In the genomic region with DNA sequence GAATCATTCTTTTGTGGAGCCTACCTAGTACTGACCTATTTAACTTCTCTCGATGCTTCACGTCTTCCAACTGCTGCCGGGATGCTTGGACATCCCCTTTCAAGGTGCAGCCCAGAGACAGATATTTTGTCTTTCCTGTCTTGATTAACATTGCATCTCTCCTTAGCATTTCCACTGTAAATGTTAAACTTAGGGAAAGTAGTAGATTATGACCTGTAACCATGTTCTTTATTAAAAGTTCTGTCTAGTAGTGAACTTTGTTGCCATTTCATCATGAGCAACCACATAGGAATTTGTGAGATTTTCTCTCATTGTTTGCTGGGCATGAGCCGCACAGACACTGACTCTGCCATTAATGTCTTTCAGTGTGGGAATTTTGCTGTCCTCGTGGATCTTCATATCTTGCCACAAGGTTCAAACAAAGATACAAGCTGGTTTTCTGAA, we compare ENCODE assay signal across 1 cellular context.
TF ChIP-seq lines count a peak whose summit lies in the region.

No MANE protein-coding gene starts in this region.

TF ChIP-seq in HepG2, 621 proteins besides CTCF, POLR2A, EP300 and RAD21 (continued from another document and continues in another):
- TF ChIP-seq, protein P1, sequence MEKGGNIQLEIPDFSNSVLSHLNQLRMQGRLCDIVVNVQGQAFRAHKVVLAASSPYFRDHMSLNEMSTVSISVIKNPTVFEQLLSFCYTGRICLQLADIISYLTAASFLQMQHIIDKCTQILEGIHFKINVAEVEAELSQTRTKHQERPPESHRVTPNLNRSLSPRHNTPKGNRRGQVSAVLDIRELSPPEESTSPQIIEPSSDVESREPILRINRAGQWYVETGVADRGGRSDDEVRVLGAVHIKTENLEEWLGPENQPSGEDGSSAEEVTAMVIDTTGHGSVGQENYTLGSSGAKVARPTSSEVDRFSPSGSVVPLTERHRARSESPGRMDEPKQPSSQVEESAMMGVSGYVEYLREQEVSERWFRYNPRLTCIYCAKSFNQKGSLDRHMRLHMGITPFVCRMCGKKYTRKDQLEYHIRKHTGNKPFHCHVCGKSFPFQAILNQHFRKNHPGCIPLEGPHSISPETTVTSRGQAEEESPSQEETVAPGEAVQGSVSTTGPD (CRISPR knock-in tag; IDR thresholded peaks at IDR 0.05): no peak
- TF ChIP-seq HDAC1 (CRISPR knock-in tag; IDR thresholded peaks at IDR 0.05): peak; percentile 43; the same call in 1 of the 2 replicates
- TF ChIP-seq ZMYM4 (CRISPR knock-in tag; IDR thresholded peaks at IDR 0.05): no peak
- TF ChIP-seq, protein P2, sequence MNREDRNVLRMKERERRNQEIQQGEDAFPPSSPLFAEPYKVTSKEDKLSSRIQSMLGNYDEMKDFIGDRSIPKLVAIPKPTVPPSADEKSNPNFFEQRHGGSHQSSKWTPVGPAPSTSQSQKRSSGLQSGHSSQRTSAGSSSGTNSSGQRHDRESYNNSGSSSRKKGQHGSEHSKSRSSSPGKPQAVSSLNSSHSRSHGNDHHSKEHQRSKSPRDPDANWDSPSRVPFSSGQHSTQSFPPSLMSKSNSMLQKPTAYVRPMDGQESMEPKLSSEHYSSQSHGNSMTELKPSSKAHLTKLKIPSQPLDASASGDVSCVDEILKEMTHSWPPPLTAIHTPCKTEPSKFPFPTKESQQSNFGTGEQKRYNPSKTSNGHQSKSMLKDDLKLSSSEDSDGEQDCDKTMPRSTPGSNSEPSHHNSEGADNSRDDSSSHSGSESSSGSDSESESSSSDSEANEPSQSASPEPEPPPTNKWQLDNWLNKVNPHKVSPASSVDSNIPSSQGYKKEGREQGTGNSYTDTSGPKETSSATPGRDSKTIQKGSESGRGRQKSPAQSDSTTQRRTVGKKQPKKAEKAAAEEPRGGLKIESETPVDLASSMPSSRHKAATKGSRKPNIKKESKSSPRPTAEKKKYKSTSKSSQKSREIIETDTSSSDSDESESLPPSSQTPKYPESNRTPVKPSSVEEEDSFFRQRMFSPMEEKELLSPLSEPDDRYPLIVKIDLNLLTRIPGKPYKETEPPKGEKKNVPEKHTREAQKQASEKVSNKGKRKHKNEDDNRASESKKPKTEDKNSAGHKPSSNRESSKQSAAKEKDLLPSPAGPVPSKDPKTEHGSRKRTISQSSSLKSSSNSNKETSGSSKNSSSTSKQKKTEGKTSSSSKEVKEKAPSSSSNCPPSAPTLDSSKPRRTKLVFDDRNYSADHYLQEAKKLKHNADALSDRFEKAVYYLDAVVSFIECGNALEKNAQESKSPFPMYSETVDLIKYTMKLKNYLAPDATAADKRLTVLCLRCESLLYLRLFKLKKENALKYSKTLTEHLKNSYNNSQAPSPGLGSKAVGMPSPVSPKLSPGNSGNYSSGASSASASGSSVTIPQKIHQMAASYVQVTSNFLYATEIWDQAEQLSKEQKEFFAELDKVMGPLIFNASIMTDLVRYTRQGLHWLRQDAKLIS (CRISPR knock-in tag; IDR thresholded peaks at IDR 0.05): no peak
- TF ChIP-seq, protein P3, sequence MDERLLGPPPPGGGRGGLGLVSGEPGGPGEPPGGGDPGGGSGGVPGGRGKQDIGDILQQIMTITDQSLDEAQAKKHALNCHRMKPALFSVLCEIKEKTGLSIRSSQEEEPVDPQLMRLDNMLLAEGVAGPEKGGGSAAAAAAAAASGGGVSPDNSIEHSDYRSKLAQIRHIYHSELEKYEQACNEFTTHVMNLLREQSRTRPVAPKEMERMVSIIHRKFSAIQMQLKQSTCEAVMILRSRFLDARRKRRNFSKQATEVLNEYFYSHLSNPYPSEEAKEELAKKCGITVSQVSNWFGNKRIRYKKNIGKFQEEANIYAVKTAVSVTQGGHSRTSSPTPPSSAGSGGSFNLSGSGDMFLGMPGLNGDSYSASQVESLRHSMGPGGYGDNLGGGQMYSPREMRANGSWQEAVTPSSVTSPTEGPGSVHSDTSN (CRISPR knock-in tag; IDR thresholded peaks at IDR 0.05): no peak
- TF ChIP-seq REPIN1 (CRISPR knock-in tag; IDR thresholded peaks at IDR 0.05; ENCODE audit: borderline replicate concordance, low read depth): no peak
- no peak for TF ChIP-seq NFE2 (CRISPR knock-in tag; IDR thresholded peaks at IDR 0.05)
- peak; percentile 51; the same call in 1 of the 2 replicates for TF ChIP-seq POGZ (CRISPR knock-in tag; IDR thresholded peaks at IDR 0.05)
- TF ChIP-seq MIER3 (CRISPR knock-in tag; IDR thresholded peaks at IDR 0.05; ENCODE audit: borderline replicate concordance): peak; percentile 45; the same call in 1 of the 2 replicates
- TF ChIP-seq YEATS4 (CRISPR knock-in tag; IDR thresholded peaks at IDR 0.05; ENCODE audit: borderline replicate concordance): no peak
- TF ChIP-seq THYN1 (CRISPR knock-in tag; IDR thresholded peaks at IDR 0.05; ENCODE audit: borderline replicate concordance, low read depth): no peak
- TF ChIP-seq FOXC1 (CRISPR knock-in tag; IDR thresholded peaks at IDR 0.05; ENCODE audit: borderline replicate concordance): no peak
- TF ChIP-seq, protein P4, sequence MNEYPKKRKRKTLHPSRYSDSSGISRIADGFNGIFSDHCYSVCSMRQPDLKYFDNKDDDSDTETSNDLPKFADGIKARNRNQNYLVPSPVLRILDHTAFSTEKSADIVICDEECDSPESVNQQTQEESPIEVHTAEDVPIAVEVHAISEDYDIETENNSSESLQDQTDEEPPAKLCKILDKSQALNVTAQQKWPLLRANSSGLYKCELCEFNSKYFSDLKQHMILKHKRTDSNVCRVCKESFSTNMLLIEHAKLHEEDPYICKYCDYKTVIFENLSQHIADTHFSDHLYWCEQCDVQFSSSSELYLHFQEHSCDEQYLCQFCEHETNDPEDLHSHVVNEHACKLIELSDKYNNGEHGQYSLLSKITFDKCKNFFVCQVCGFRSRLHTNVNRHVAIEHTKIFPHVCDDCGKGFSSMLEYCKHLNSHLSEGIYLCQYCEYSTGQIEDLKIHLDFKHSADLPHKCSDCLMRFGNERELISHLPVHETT (CRISPR knock-in tag; conservative IDR thresholded peaks at IDR 0.05): no peak
- TF ChIP-seq RNF2 (conservative IDR thresholded peaks at IDR 0.05; ENCODE audit: low read depth): peak; percentile 70; the same call in 1 of the 2 replicates
- peak; percentile 69; the same call in 1 of the 2 replicates for TF ChIP-seq ZNF614 (CRISPR knock-in tag; IDR thresholded peaks at IDR 0.05; ENCODE audit: borderline replicate concordance)
- peak; percentile 32; the same call in 1 of the 2 replicates for TF ChIP-seq CEBPG (CRISPR knock-in tag; IDR thresholded peaks at IDR 0.05)
- TF ChIP-seq, protein P5, sequence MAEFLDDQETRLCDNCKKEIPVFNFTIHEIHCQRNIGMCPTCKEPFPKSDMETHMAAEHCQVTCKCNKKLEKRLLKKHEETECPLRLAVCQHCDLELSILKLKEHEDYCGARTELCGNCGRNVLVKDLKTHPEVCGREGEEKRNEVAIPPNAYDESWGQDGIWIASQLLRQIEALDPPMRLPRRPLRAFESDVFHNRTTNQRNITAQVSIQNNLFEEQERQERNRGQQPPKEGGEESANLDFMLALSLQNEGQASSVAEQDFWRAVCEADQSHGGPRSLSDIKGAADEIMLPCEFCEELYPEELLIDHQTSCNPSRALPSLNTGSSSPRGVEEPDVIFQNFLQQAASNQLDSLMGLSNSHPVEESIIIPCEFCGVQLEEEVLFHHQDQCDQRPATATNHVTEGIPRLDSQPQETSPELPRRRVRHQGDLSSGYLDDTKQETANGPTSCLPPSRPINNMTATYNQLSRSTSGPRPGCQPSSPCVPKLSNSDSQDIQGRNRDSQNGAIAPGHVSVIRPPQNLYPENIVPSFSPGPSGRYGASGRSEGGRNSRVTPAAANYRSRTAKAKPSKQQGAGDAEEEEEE (CRISPR knock-in tag; IDR thresholded peaks at IDR 0.05; ENCODE audit: borderline replicate concordance): no peak
- peak; percentile 38; the same call in 1 of the 2 replicates for TF ChIP-seq FOXO1 (CRISPR knock-in tag; IDR thresholded peaks at IDR 0.05)
- TF ChIP-seq RORA (CRISPR knock-in tag; IDR thresholded peaks at IDR 0.05): no peak
- no peak for TF ChIP-seq KDM4B (CRISPR knock-in tag; IDR thresholded peaks at IDR 0.05)
- no peak for TF ChIP-seq ZNF484 (CRISPR knock-in tag; IDR thresholded peaks at IDR 0.05; ENCODE audit: borderline replicate concordance, low read depth)
- TF ChIP-seq SP4 (CRISPR knock-in tag; IDR thresholded peaks at IDR 0.05): no peak
- TF ChIP-seq RARG (CRISPR knock-in tag; IDR thresholded peaks at IDR 0.05; ENCODE audit: low read depth): no peak
- no peak for TF ChIP-seq ZNF33B (CRISPR knock-in tag; IDR thresholded peaks at IDR 0.05)
- TF ChIP-seq, protein P6, sequence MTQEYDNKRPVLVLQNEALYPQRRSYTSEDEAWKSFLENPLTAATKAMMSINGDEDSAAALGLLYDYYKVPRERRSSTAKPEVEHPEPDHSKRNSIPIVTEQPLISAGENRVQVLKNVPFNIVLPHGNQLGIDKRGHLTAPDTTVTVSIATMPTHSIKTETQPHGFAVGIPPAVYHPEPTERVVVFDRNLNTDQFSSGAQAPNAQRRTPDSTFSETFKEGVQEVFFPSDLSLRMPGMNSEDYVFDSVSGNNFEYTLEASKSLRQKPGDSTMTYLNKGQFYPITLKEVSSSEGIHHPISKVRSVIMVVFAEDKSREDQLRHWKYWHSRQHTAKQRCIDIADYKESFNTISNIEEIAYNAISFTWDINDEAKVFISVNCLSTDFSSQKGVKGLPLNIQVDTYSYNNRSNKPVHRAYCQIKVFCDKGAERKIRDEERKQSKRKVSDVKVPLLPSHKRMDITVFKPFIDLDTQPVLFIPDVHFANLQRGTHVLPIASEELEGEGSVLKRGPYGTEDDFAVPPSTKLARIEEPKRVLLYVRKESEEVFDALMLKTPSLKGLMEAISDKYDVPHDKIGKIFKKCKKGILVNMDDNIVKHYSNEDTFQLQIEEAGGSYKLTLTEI (CRISPR knock-in tag; conservative IDR thresholded peaks at IDR 0.05): no peak
- no peak for TF ChIP-seq MTA3 (CRISPR knock-in tag; IDR thresholded peaks at IDR 0.05)
- TF ChIP-seq, protein P7, sequence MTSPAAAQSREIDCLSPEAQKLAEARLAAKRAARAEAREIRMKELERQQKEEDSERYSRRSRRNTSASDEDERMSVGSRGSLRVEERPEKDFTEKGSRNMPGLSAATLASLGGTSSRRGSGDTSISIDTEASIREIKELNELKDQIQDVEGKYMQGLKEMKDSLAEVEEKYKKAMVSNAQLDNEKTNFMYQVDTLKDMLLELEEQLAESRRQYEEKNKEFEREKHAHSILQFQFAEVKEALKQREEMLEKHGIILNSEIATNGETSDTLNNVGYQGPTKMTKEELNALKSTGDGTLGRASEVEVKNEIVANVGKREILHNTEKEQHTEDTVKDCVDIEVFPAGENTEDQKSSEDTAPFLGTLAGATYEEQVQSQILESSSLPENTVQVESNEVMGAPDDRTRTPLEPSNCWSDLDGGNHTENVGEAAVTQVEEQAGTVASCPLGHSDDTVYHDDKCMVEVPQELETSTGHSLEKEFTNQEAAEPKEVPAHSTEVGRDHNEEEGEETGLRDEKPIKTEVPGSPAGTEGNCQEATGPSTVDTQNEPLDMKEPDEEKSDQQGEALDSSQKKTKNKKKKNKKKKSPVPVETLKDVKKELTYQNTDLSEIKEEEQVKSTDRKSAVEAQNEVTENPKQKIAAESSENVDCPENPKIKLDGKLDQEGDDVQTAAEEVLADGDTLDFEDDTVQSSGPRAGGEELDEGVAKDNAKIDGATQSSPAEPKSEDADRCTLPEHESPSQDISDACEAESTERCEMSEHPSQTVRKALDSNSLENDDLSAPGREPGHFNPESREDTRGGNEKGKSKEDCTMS (CRISPR knock-in tag; conservative IDR thresholded peaks at IDR 0.05): no peak
- TF ChIP-seq, protein P8, sequence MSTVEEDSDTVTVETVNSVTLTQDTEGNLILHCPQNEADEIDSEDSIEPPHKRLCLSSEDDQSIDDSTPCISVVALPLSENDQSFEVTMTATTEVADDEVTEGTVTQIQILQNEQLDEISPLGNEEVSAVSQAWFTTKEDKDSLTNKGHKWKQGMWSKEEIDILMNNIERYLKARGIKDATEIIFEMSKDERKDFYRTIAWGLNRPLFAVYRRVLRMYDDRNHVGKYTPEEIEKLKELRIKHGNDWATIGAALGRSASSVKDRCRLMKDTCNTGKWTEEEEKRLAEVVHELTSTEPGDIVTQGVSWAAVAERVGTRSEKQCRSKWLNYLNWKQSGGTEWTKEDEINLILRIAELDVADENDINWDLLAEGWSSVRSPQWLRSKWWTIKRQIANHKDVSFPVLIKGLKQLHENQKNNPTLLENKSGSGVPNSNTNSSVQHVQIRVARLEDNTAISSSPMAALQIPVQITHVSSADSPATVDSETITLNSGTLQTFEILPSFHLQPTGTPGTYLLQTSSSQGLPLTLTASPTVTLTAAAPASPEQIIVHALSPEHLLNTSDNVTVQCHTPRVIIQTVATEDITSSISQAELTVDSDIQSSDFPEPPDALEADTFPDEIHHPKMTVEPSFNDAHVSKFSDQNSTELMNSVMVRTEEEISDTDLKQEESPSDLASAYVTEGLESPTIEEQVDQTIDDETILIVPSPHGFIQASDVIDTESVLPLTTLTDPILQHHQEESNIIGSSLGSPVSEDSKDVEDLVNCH (CRISPR knock-in tag; IDR thresholded peaks at IDR 0.05): no peak
- no peak for TF ChIP-seq ZNF660 (CRISPR knock-in tag; IDR thresholded peaks at IDR 0.05; ENCODE audit: borderline replicate concordance, low read depth)
- TF ChIP-seq EED (CRISPR knock-in tag; IDR thresholded peaks at IDR 0.05): no peak
- TF ChIP-seq, protein P9, sequence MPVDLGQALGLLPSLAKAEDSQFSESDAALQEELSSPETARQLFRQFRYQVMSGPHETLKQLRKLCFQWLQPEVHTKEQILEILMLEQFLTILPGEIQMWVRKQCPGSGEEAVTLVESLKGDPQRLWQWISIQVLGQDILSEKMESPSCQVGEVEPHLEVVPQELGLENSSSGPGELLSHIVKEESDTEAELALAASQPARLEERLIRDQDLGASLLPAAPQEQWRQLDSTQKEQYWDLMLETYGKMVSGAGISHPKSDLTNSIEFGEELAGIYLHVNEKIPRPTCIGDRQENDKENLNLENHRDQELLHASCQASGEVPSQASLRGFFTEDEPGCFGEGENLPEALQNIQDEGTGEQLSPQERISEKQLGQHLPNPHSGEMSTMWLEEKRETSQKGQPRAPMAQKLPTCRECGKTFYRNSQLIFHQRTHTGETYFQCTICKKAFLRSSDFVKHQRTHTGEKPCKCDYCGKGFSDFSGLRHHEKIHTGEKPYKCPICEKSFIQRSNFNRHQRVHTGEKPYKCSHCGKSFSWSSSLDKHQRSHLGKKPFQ (CRISPR knock-in tag; IDR thresholded peaks at IDR 0.05; ENCODE audit: insufficient replicate concordance): no peak
- no peak for TF ChIP-seq NR2F2 (IDR thresholded peaks at IDR 0.05; ENCODE audit: borderline replicate concordance, low read depth)
- no peak for TF ChIP-seq TAF1 (CRISPR knock-in tag; IDR thresholded peaks at IDR 0.05)
- peak; percentile 46; the same call in 1 of the 2 replicates for TF ChIP-seq MIER2 (CRISPR knock-in tag; IDR thresholded peaks at IDR 0.05)
- no peak for TF ChIP-seq ZNF703 (CRISPR knock-in tag; IDR thresholded peaks at IDR 0.05; ENCODE audit: borderline replicate concordance)
- no peak for TF ChIP-seq ZNF850 (CRISPR knock-in tag; conservative IDR thresholded peaks at IDR 0.05)
- TF ChIP-seq, protein P10, sequence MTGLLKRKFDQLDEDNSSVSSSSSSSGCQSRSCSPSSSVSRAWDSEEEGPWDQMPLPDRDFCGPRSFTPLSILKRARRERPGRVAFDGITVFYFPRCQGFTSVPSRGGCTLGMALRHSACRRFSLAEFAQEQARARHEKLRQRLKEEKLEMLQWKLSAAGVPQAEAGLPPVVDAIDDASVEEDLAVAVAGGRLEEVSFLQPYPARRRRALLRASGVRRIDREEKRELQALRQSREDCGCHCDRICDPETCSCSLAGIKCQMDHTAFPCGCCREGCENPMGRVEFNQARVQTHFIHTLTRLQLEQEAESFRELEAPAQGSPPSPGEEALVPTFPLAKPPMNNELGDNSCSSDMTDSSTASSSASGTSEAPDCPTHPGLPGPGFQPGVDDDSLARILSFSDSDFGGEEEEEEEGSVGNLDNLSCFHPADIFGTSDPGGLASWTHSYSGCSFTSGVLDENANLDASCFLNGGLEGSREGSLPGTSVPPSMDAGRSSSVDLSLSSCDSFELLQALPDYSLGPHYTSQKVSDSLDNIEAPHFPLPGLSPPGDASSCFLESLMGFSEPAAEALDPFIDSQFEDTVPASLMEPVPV (CRISPR knock-in tag; IDR thresholded peaks at IDR 0.05): no peak
- TF ChIP-seq NPAS2 (CRISPR knock-in tag; IDR thresholded peaks at IDR 0.05; ENCODE audit: borderline replicate concordance): no peak
- no peak for TF ChIP-seq ZNF570 (CRISPR knock-in tag; IDR thresholded peaks at IDR 0.05; ENCODE audit: borderline replicate concordance)
- TF ChIP-seq ZNF333 (CRISPR knock-in tag; IDR thresholded peaks at IDR 0.05; ENCODE audit: borderline replicate concordance): no peak
